ENCODE assay signal across 26 cellular contexts in the genomic region with DNA sequence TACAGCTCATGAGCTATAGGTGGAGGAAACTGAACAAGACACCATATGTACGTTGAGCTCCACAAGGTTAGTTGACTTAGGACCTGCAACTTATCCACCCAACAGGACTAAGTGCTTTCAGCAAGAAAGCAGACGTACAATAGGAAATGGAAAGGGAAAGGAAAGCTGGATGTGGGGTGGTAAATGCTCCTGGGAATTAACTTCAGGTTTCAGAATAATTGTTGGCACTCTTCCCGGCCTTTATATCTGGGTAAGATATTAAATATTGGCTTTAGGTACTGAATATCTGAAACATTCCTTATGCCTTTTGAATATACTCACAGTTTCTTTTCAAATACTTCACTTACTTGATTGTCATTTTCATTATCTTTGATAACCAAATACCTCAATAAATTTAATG. TPM values are rescaled to one million over a fixed set of nuclear protein-coding genes. Genes with fewer than 3 reads are reported as not detected.
"Had no signal": no experiment of that assay in that cellular context is flagged by ENCODE, and none has a peak within 500 bp of the region (broad histone marks: within the 10 kb centered on the region; RNA-seq: fewer than 3 reads in every experiment).

No MANE protein-coding gene starts in this region.

- H3K4me1 Mint-ChIP-seq: IgD-negative memory B cell had no signal

- H3K4me1 ChIP-seq: Peyer's patch, SJCRH30 had no signal

- H3K27me3 Mint-ChIP-seq: IgD-negative memory B cell had no signal

- ATAC-seq: K562, Right ventricle myocardium inferior, SK-N-SH treated with all-trans-retinoic acid at 6 μM for 48 hours had no signal

- H3K27ac ChIP-seq: HL-60, KMS-11, PC-9, Peyer's patch, SJCRH30 had no signal

- H3K9me3 ChIP-seq: Peyer's patch, SJCRH30 had no signal

- H3K9me3 Mint-ChIP-seq: IgD-negative memory B cell had no signal

- H3K27me3 ChIP-seq: Peyer's patch, SJCRH30 had no signal

- H3K27ac Mint-ChIP-seq: IgD-negative memory B cell had no signal

- H3K4me3 Mint-ChIP-seq: IgD-negative memory B cell had no signal

- H3K4me3 ChIP-seq: K562, PC-9, Peyer's patch, SJCRH30 had no signal

- DNase-seq: Kasumi-1; MM.1S; NCI-H1092 treated with DMSO at 0.1 percent for 48 hours; NCI-H1436; NCI-H187; NCI-H2029; NCI-H2081 treated with DMSO at 0.1 percent for 48 hours; NCI-H2227 treated with DMSO at 0.1 percent for 48 hours; NCI-H524; NCI-H526 treated with DMSO at 0.1 percent for 48 hours; NCI-H748 treated with DMSO at 0.1 percent for 48 hours; NK-92 treated with Interleukin-12 subunit alpha and Interleukin-12 subunit beta, amount 100 ng/mL, for 24 hours; OCI-M1; Peyer's patch; SHP77 treated with DMSO at 0.1 percent for 48 hours; SJCRH30 had no signal

RNA-seq across cellular contexts. Expression of a gene that starts 44.8 kb away (rescaled TPM):
- total RNA-seq: K562, M059J, NCI-H460, PC-9, Peyer's patch, Right ventricle myocardium inferior, RPMI7951, SJCRH30 had no signal
- polyA plus RNA-seq: IgD-negative memory B cell had no signal
